In the genomic region with DNA sequence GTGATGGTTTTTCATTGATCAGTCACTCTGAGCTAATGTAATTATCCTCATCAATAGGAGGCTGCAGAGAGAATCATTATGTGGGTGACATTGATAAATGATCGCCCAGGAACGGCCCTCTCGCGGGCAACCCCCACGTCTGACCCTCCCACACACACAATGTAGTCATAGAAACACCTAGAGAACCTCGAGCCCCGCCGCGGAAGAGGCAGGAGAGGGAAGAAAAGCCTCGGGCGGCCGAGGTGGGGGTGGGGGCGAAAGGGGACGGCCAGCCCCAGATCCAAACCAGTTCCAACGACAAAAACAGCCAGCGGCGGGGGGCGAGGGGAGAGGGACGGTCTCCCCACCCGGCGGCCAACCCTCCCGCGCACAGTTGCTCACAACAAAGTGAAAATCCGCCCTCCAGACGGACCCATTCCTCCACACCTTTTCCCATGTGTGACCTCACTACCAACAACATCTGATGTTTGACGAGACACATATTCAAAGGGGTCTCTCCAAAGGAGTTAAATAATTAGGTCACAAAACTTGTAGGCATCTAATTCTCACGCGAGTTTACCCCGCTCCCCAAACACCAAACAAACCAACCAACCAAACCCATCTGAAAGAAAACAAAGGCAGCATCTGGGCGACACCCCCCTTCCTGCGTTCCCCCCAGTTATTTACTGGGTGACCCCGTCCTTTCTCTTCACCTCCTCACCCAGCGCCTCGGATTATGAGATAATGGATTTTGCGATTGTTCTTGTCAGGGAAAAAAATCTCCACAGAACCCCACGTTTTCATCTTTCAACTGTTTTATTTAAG, we compare ENCODE assay signal across 10 cellular contexts.
DNase-seq lines count a peak whose midpoint lies in the region; ATAC-seq and TF ChIP-seq lines count a peak whose summit lies in the region.
"Had no signal": no experiment of that assay in that cellular context is flagged by ENCODE, and none has a peak within 500 bp of the region (broad histone marks: within the 10 kb centered on the region; RNA-seq: fewer than 3 reads in every experiment).

No MANE protein-coding gene starts in this region.

- no peak overlapping the region for H3K9ac ChIP-seq in neuronal stem cell (ENCODE audit: low read depth, low read length, poor library complexity)
- no peak overlapping the region for H3K9ac ChIP-seq in Karpas-422 (ENCODE audit: low read length)
- H3K9ac ChIP-seq in colonic mucosa (ENCODE audit: low read depth in 2 of 2, low read length in 2 of 2): no peak overlapping the region

- no peak overlapping the region for H3K14ac ChIP-seq in neuronal stem cell (ENCODE audit: low read length)

- ATAC-seq in stimulated activated effector memory CD8-positive, alpha-beta T cell treated with anti-CD3 and anti-CD28 coated beads, Interleukin-12 subunit alpha, Interleukin-12 subunit beta, amount 100 ng/mL, for 72 hours: no peak

- H3K27me3 Mint-ChIP-seq in CD4-positive, alpha-beta memory T cell: peaks cover 53 to 66% of the 10 kb centered on the region in 2 donors

- no peaks in the 10 kb centered on the region for H3K9me3 ChIP-seq in CD4-positive, alpha-beta memory T cell (ENCODE audit: control insufficient read depth in 1 of 2, low read length in 2 of 2)
- H3K9me3 ChIP-seq in neuronal stem cell (replicated peaks in 1 of 2; ENCODE audit: control insufficient read depth in 2 of 2, insufficient read depth in 1 of 2, low read depth in 1 of 2, low read length in 2 of 2): peaks cover 0 to 3% of the 10 kb centered on the region in 2 donors
- no peaks in the 10 kb centered on the region for H3K9me3 ChIP-seq in Karpas-422 (ENCODE audit: low read length)
- no peaks in the 10 kb centered on the region for H3K9me3 ChIP-seq in colonic mucosa
- H3K9me3 ChIP-seq: psoas muscle had no signal

- no peak overlapping the region for H2BK15ac ChIP-seq in neuronal stem cell (ENCODE audit: low read length)

- H3K9me3 Mint-ChIP-seq in CD4-positive, alpha-beta memory T cell: peaks cover 0 to 29% (median 10%) of the 10 kb centered on the region in 8 donors
- H3K9me3 Mint-ChIP-seq in stimulated activated effector memory CD8-positive, alpha-beta T cell treated with anti-CD3 and anti-CD28 coated beads, Interleukin-12 subunit alpha, Interleukin-12 subunit beta, amount 100 ng/mL, for 72 hours: no peaks in the 10 kb centered on the region

- H3K4me1 ChIP-seq in CD4-positive, alpha-beta memory T cell (ENCODE audit: insufficient read depth, low read length): peaks cover 4% of the 10 kb centered on the region
- H3K4me1 ChIP-seq in neuronal stem cell (ENCODE audit: control insufficient read depth in 2 of 2, insufficient read depth in 1 of 2, low read depth in 1 of 2, low read length in 2 of 2): peaks cover 8 to 20% of the 10 kb centered on the region in 2 donors
- peaks cover 31% of the 10 kb centered on the region for H3K4me1 ChIP-seq in Karpas-422 (ENCODE audit: low read length)
- no peaks in the 10 kb centered on the region for H3K4me1 ChIP-seq in colonic mucosa
- H3K4me1 ChIP-seq: psoas muscle had no signal

- intact Hi-C loops in CD4-positive, alpha-beta memory T cell (cut with micrococcal nuclease): no loop called here
- intact Hi-C loops in colonic mucosa (cut with DNase I): loop anchor here (5.0 to 10.0 kb wide), 2 partner anchors 220 to 997 kb away; no protein-coding TSS in a partner anchor

- CTCF ChIA-PET in CD4-positive, alpha-beta memory T cell (lab: Charles Lee; ENCODE audit: partially characterized antibody): no interaction called here

- peaks cover 4% of the 10 kb centered on the region; the same call in 1 of the 2 replicates for H4K20me1 ChIP-seq in Karpas-422 (ENCODE audit: insufficient read depth, low read depth, low read length)

- no peak for TF ChIP-seq CTCF in fibroblast of villous mesenchyme (IDR thresholded peaks at IDR 0.05; ENCODE audit: insufficient read depth, low read depth, low read length)
- no peak for TF ChIP-seq CTCF in colonic mucosa (IDR thresholded peaks at IDR 0.05)

- H3K79me2 ChIP-seq in Karpas-422 (ENCODE audit: low read length): no peaks in the 10 kb centered on the region

- no peak overlapping the region for H2BK12ac ChIP-seq in neuronal stem cell (ENCODE audit: low read length)

- no peaks in the 10 kb centered on the region for H3K9me2 ChIP-seq in Karpas-422 (replicated peaks; ENCODE audit: insufficient read depth, low read length)

- no CpG with 5 or more reads among the region's 36 CpGs for WGBS in neuronal stem cell (ENCODE audit: extremely low coverage in 2 of 2, insufficient read length in 2 of 2, insufficient replicate concordance in 1 of 2), 2 donors

- H3K27ac ChIP-seq in CD4-positive, alpha-beta memory T cell (ENCODE audit: low read depth, low read length): no peak overlapping the region
- H3K27ac ChIP-seq in neuronal stem cell (replicated peaks; ENCODE audit: low read length) (no peak overlapping the region), Karpas-422 (ENCODE audit: low read length) (no peak overlapping the region), colonic mucosa (no peak overlapping the region)
- H3K27ac ChIP-seq: psoas muscle had no signal

- POLR2A ChIA-PET in CD4-positive, alpha-beta memory T cell (lab: Charles Lee; ENCODE audit: partially characterized antibody): no interaction called here

- H3K27ac Mint-ChIP-seq in CD4-positive, alpha-beta memory T cell: no peak overlapping the region
- no peak overlapping the region for H3K27ac Mint-ChIP-seq in stimulated activated effector memory CD8-positive, alpha-beta T cell treated with anti-CD3 and anti-CD28 coated beads, Interleukin-12 subunit alpha, Interleukin-12 subunit beta, amount 100 ng/mL, for 72 hours

- no peak for DNase-seq in CD4-positive, alpha-beta memory T cell
- DNase-seq in NCI-H82 (lab: John Stamatoyannopoulos, UW) (peak; percentile 91), fibroblast of villous mesenchyme (ENCODE audit: low read depth) (peak; percentile 14), neuronal stem cell (ENCODE audit: low spot score) (peak; percentile 47), Karpas-422 (no peak), colonic mucosa (no peak), HuH-7.5 (ENCODE audit: low spot score) (no peak)
- DNase-seq in stimulated activated effector memory CD8-positive, alpha-beta T cell treated with anti-CD3 and anti-CD28 coated beads, Interleukin-12 subunit alpha, Interleukin-12 subunit beta, amount 100 ng/mL, for 72 hours (ENCODE audit: low spot score in 2 of 2): no peak
- DNase-seq: activated CD4-positive, alpha-beta T cell treated with anti-CD3 and anti-CD28 coated beads, Interleukin-2, amount 50 U/mL, for 4 hours had no signal

- no peak overlapping the region for H2BK120ac ChIP-seq in neuronal stem cell (ENCODE audit: low read depth, low read length)

- H3K36me3 ChIP-seq in CD4-positive, alpha-beta memory T cell (ENCODE audit: insufficient read depth, low read length): no peaks in the 10 kb centered on the region
- H3K36me3 ChIP-seq in neuronal stem cell (replicated peaks in 1 of 2; ENCODE audit: control insufficient read depth in 2 of 2, insufficient read depth in 2 of 2, low read length in 2 of 2) (peaks cover 3 to 16% of the 10 kb centered on the region in 2 donors), Karpas-422 (ENCODE audit: insufficient read depth, low read length) (peaks cover 13% of the 10 kb centered on the region; the same call in 1 of the 2 replicates), colonic mucosa (no peaks in the 10 kb centered on the region)

- peak overlapping the region in 5 of 8 donors; percentile 17 to 60 (median 33) for H3K4me3 Mint-ChIP-seq in CD4-positive, alpha-beta memory T cell
- no peak overlapping the region for H3K4me3 Mint-ChIP-seq in stimulated activated effector memory CD8-positive, alpha-beta T cell treated with anti-CD3 and anti-CD28 coated beads, Interleukin-12 subunit alpha, Interleukin-12 subunit beta, amount 100 ng/mL, for 72 hours

- peak overlapping the region; percentile 56 for H2AFZ ChIP-seq in neuronal stem cell (ENCODE audit: low read length)
- H2AFZ ChIP-seq in Karpas-422 (ENCODE audit: low read length): no peak overlapping the region

- no peak overlapping the region for H3K4me3 ChIP-seq in CD4-positive, alpha-beta memory T cell (ENCODE audit: low read length in 2 of 2)
- H3K4me3 ChIP-seq in fibroblast of villous mesenchyme (ENCODE audit: low read depth, low read length) (peak overlapping the region; percentile 33), neuronal stem cell (ENCODE audit: low read length in 2 of 2) (peak overlapping the region in 1 of 2 donors; percentile 60), Karpas-422 (ENCODE audit: low read length) (no peak overlapping the region), colonic mucosa (no peak overlapping the region)
- H3K4me3 ChIP-seq: psoas muscle had no signal

- peaks cover 11 to 17% (median 13%) of the 10 kb centered on the region in 4 donors for H3K4me1 Mint-ChIP-seq in CD4-positive, alpha-beta memory T cell
- peaks cover 17% of the 10 kb centered on the region for H3K4me1 Mint-ChIP-seq in stimulated activated effector memory CD8-positive, alpha-beta T cell treated with anti-CD3 and anti-CD28 coated beads, Interleukin-12 subunit alpha, Interleukin-12 subunit beta, amount 100 ng/mL, for 72 hours

- no peaks in the 10 kb centered on the region for H3K36me3 Mint-ChIP-seq in CD4-positive, alpha-beta memory T cell
- H3K36me3 Mint-ChIP-seq in stimulated activated effector memory CD8-positive, alpha-beta T cell treated with anti-CD3 and anti-CD28 coated beads, Interleukin-12 subunit alpha, Interleukin-12 subunit beta, amount 100 ng/mL, for 72 hours: no peaks in the 10 kb centered on the region

- H3K23ac ChIP-seq in neuronal stem cell (ENCODE audit: low read depth, low read length, poor library complexity): no peak overlapping the region

- H4K91ac ChIP-seq in neuronal stem cell (ENCODE audit: low read depth, low read length, poor library complexity): no peak overlapping the region

- H3K4me2 ChIP-seq in neuronal stem cell (ENCODE audit: insufficient read depth, low read length, poor library complexity, severe bottlenecking) (peak overlapping the region; percentile 78), Karpas-422 (ENCODE audit: low read depth, low read length, poor library complexity, severe bottlenecking) (no peak overlapping the region)

- peaks cover 41% of the 10 kb centered on the region for H3K27me3 ChIP-seq in CD4-positive, alpha-beta memory T cell (ENCODE audit: insufficient read depth, low read length)
- H3K27me3 ChIP-seq in neuronal stem cell (ENCODE audit: control insufficient read depth in 3 of 3, insufficient read depth in 3 of 3, low read depth in 1 of 3, low read length in 3 of 3) (peaks cover 0 to 51% (median 31%) of the 10 kb centered on the region in 3 experiments), Karpas-422 (ENCODE audit: low read length) (no peaks in the 10 kb centered on the region), colonic mucosa (peaks cover 48% of the 10 kb centered on the region)

- H2BK5ac ChIP-seq in neuronal stem cell (ENCODE audit: low read length): no peak overlapping the region

- no peak overlapping the region for H3K4ac ChIP-seq in neuronal stem cell (ENCODE audit: low read length)

- peak overlapping the region; percentile 41 for H3K18ac ChIP-seq in neuronal stem cell (ENCODE audit: low read length)

- H2AK5ac ChIP-seq in neuronal stem cell (ENCODE audit: low read depth, low read length): no peak overlapping the region

- no peak overlapping the region for H4K8ac ChIP-seq in neuronal stem cell (ENCODE audit: low read depth, low read length)

- no peaks in the 10 kb centered on the region for H3K79me1 ChIP-seq in neuronal stem cell (ENCODE audit: low read depth, low read length)

Comparison
In these comparisons a context has a peak if more than half of its experiments do, and no peak if none do; other contexts are left out.
1. DNase-seq: peak in NCI-H82 (single experiment), fibroblast of villous mesenchyme (single experiment) and neuronal stem cell (single experiment); none in CD4-positive, alpha-beta memory T cell (0 of 5), stimulated activated effector memory CD8-positive, alpha-beta T cell treated with anti-CD3 and anti-CD28 coated beads, Interleukin-12 subunit alpha, Interleukin-12 subunit beta, amount 100 ng/mL, for 72 hours (0 of 2), Karpas-422 (single experiment), colonic mucosa (single experiment) and HuH-7.5 (single experiment).